Comparison of ENCODE assay signal across 1 cellular context in the genomic region with DNA sequence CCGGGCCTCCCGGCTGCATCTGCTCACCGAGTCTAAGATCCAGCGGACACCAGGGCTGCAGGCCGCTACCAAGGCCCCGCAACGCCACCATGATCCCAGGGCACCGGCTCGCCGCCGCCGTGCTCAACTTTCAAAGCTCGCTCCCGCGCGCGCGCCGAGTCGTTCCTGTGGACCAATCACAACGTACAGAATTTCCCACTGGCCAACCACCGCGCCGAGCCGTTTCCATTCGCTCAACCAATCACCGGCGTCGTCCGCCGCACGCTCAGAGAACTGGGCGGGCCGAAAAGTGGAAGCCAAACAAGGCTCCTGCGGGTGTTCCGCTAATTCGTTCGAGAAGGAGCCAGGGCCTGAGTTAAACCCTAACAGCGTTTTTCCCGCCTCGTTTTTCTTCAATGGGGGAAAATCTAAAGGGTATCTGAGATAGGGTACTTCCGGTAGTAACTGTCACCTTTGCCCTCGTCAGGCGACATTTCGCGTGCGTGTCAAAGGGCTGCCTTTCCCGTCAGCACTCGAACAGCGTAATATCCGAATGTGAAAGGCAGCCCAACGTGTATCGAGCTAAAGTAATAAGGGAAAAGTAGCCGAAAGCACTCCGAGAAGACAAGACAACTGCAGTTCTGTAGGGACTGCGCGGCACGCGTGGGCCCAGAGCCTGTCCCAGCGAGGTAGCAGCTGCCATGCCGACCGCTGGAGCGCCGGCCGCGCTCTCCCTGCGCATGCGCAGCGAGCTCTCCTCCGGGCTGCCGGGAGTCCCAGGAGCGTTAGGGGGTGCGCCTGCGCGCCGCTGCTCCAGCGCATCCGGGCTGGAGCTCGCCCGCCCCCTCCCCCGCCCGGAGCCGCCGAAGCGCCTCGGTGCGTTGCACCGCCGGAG.
A peak's percentile ranks its signal among the peaks of the same experiment; 100 is the strongest.
TF ChIP-seq lines count a peak whose summit lies in the region.

A gene with protein sequence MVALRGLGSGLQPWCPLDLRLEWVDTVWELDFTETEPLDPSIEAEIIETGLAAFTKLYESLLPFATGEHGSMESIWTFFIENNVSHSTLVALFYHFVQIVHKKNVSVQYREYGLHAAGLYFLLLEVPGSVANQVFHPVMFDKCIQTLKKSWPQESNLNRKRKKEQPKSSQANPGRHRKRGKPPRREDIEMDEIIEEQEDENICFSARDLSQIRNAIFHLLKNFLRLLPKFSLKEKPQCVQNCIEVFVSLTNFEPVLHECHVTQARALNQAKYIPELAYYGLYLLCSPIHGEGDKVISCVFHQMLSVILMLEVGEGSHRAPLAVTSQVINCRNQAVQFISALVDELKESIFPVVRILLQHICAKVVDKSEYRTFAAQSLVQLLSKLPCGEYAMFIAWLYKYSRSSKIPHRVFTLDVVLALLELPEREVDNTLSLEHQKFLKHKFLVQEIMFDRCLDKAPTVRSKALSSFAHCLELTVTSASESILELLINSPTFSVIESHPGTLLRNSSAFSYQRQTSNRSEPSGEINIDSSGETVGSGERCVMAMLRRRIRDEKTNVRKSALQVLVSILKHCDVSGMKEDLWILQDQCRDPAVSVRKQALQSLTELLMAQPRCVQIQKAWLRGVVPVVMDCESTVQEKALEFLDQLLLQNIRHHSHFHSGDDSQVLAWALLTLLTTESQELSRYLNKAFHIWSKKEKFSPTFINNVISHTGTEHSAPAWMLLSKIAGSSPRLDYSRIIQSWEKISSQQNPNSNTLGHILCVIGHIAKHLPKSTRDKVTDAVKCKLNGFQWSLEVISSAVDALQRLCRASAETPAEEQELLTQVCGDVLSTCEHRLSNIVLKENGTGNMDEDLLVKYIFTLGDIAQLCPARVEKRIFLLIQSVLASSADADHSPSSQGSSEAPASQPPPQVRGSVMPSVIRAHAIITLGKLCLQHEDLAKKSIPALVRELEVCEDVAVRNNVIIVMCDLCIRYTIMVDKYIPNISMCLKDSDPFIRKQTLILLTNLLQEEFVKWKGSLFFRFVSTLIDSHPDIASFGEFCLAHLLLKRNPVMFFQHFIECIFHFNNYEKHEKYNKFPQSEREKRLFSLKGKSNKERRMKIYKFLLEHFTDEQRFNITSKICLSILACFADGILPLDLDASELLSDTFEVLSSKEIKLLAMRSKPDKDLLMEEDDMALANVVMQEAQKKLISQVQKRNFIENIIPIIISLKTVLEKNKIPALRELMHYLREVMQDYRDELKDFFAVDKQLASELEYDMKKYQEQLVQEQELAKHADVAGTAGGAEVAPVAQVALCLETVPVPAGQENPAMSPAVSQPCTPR (N-terminal part only) (minus strand): TSS at position 132 of the 874 bp plus-strand sequence. CDS start 41 bp downstream, at position 91.
A gene (plus strand): TSS at position 836 of the 874 bp plus-strand sequence. CDS start 452 bp downstream, outside the sequence.

TF ChIP-seq in HepG2, 621 proteins besides CTCF, POLR2A, EP300 and RAD21 (continued from another document and continues in another):
- TF ChIP-seq, protein P1, sequence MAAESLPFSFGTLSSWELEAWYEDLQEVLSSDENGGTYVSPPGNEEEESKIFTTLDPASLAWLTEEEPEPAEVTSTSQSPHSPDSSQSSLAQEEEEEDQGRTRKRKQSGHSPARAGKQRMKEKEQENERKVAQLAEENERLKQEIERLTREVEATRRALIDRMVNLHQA (CRISPR knock-in tag; IDR thresholded peaks at IDR 0.05): no peak
- TF ChIP-seq, protein P2, sequence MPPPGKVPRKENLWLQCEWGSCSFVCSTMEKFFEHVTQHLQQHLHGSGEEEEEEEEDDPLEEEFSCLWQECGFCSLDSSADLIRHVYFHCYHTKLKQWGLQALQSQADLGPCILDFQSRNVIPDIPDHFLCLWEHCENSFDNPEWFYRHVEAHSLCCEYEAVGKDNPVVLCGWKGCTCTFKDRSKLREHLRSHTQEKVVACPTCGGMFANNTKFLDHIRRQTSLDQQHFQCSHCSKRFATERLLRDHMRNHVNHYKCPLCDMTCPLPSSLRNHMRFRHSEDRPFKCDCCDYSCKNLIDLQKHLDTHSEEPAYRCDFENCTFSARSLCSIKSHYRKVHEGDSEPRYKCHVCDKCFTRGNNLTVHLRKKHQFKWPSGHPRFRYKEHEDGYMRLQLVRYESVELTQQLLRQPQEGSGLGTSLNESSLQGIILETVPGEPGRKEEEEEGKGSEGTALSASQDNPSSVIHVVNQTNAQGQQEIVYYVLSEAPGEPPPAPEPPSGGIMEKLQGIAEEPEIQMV (CRISPR knock-in tag; IDR thresholded peaks at IDR 0.05; ENCODE audit: low read depth): 0 out of 2 replicates have a peak, but pooled peaks have one; percentile 9
- TF ChIP-seq PHF5A (CRISPR knock-in tag; IDR thresholded peaks at IDR 0.05; ENCODE audit: low read depth, unreplicated experiment): no peak
- no peak for TF ChIP-seq ZNF484 (CRISPR knock-in tag; IDR thresholded peaks at IDR 0.05; ENCODE audit: borderline replicate concordance, low read depth)
- TF ChIP-seq, protein P3, sequence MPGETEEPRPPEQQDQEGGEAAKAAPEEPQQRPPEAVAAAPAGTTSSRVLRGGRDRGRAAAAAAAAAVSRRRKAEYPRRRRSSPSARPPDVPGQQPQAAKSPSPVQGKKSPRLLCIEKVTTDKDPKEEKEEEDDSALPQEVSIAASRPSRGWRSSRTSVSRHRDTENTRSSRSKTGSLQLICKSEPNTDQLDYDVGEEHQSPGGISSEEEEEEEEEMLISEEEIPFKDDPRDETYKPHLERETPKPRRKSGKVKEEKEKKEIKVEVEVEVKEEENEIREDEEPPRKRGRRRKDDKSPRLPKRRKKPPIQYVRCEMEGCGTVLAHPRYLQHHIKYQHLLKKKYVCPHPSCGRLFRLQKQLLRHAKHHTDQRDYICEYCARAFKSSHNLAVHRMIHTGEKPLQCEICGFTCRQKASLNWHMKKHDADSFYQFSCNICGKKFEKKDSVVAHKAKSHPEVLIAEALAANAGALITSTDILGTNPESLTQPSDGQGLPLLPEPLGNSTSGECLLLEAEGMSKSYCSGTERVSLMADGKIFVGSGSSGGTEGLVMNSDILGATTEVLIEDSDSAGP (CRISPR knock-in tag; IDR thresholded peaks at IDR 0.05; ENCODE audit: borderline replicate concordance): peak; percentile 71
- TF ChIP-seq, protein P4, sequence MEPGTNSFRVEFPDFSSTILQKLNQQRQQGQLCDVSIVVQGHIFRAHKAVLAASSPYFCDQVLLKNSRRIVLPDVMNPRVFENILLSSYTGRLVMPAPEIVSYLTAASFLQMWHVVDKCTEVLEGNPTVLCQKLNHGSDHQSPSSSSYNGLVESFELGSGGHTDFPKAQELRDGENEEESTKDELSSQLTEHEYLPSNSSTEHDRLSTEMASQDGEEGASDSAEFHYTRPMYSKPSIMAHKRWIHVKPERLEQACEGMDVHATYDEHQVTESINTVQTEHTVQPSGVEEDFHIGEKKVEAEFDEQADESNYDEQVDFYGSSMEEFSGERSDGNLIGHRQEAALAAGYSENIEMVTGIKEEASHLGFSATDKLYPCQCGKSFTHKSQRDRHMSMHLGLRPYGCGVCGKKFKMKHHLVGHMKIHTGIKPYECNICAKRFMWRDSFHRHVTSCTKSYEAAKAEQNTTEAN (CRISPR knock-in tag; conservative IDR thresholded peaks at IDR 0.05): 0 out of 2 replicates have a peak, but pooled peaks have one; percentile 43
- TF ChIP-seq, protein P5, sequence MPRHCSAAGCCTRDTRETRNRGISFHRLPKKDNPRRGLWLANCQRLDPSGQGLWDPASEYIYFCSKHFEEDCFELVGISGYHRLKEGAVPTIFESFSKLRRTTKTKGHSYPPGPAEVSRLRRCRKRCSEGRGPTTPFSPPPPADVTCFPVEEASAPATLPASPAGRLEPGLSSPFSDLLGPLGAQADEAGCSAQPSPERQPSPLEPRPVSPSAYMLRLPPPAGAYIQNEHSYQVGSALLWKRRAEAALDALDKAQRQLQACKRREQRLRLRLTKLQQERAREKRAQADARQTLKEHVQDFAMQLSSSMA (CRISPR knock-in tag; IDR thresholded peaks at IDR 0.05): 0 out of 2 replicates have a peak, but pooled peaks have one; percentile 47
- no peak for TF ChIP-seq CHD4 (IDR thresholded peaks at IDR 0.05; ENCODE audit: borderline replicate concordance, low read length)
- TF ChIP-seq ZBTB42 (CRISPR knock-in tag; IDR thresholded peaks at IDR 0.05): no peak
- TF ChIP-seq, protein P6, sequence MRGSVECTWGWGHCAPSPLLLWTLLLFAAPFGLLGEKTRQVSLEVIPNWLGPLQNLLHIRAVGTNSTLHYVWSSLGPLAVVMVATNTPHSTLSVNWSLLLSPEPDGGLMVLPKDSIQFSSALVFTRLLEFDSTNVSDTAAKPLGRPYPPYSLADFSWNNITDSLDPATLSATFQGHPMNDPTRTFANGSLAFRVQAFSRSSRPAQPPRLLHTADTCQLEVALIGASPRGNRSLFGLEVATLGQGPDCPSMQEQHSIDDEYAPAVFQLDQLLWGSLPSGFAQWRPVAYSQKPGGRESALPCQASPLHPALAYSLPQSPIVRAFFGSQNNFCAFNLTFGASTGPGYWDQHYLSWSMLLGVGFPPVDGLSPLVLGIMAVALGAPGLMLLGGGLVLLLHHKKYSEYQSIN (CRISPR knock-in tag; IDR thresholded peaks at IDR 0.05; ENCODE audit: borderline replicate concordance): no peak
- TF ChIP-seq, protein P7, sequence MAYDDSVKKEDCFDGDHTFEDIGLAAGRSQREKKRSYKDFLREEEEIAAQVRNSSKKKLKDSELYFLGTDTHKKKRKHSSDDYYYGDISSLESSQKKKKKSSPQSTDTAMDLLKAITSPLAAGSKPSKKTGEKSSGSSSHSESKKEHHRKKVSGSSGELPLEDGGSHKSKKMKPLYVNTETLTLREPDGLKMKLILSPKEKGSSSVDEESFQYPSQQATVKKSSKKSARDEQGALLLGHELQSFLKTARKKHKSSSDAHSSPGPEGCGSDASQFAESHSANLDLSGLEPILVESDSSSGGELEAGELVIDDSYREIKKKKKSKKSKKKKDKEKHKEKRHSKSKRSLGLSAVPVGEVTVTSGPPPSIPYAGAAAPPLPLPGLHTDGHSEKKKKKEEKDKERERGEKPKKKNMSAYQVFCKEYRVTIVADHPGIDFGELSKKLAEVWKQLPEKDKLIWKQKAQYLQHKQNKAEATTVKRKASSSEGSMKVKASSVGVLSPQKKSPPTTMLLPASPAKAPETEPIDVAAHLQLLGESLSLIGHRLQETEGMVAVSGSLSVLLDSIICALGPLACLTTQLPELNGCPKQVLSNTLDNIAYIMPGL (CRISPR knock-in tag; IDR thresholded peaks at IDR 0.05; ENCODE audit: borderline replicate concordance in 1 of 2, low read depth in 1 of 2): peak; percentile 67 to 69; a peak in 2 of 4 replicates
- peak; percentile 21; the same call in 1 of the 2 replicates for TF ChIP-seq SP5 (CRISPR knock-in tag; IDR thresholded peaks at IDR 0.05; ENCODE audit: borderline replicate concordance, low read depth)
- TF ChIP-seq ZNF160 (CRISPR knock-in tag; IDR thresholded peaks at IDR 0.05): peak; percentile 51; the same call in 1 of the 2 replicates
- 0 out of 2 replicates have a peak, but pooled peaks have one; percentile 17 for TF ChIP-seq ONECUT2 (CRISPR knock-in tag; IDR thresholded peaks at IDR 0.05)
- TF ChIP-seq ZNF546 (CRISPR knock-in tag; conservative IDR thresholded peaks at IDR 0.05): no peak
- peak; percentile 97 for TF ChIP-seq DMAP1 (CRISPR knock-in tag; IDR thresholded peaks at IDR 0.05)
- peak; percentile 74 for TF ChIP-seq PTBP1 (IDR thresholded peaks at IDR 0.05; ENCODE audit: low read depth, low read length, poor library complexity, severe bottlenecking)
- TF ChIP-seq PHF20 (CRISPR knock-in tag; IDR thresholded peaks at IDR 0.05): peak; percentile 75
- TF ChIP-seq, protein P8, sequence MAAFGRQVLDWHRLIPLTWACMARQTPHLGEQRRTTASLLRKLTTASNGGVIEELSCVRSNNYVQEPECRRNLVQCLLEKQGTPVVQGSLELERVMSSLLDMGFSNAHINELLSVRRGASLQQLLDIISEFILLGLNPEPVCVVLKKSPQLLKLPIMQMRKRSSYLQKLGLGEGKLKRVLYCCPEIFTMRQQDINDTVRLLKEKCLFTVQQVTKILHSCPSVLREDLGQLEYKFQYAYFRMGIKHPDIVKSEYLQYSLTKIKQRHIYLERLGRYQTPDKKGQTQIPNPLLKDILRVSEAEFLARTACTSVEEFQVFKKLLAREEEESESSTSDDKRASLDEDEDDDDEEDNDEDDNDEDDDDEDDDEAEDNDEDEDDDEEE (CRISPR knock-in tag; IDR thresholded peaks at IDR 0.05): peak; percentile 69; the same call in 1 of the 2 replicates
- TF ChIP-seq, protein P9, sequence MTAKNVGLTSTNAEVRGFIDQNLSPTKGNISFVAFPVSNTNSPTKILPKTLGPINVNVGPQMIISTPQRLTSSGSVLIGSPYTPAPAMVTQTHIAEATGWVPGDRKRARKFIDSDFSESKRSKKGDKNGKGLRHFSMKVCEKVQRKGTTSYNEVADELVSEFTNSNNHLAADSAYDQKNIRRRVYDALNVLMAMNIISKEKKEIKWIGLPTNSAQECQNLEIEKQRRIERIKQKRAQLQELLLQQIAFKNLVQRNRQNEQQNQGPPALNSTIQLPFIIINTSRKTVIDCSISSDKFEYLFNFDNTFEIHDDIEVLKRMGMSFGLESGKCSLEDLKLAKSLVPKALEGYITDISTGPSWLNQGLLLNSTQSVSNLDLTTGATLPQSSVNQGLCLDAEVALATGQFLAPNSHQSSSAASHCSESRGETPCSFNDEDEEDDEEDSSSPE (CRISPR knock-in tag; IDR thresholded peaks at IDR 0.05): peak; percentile 98
- TF ChIP-seq ZNF557 (CRISPR knock-in tag; IDR thresholded peaks at IDR 0.05): 0 out of 2 replicates have a peak, but pooled peaks have one; percentile 71
- no peak for TF ChIP-seq ZNF773 (CRISPR knock-in tag; IDR thresholded peaks at IDR 0.05; ENCODE audit: borderline replicate concordance)
- peak; percentile 68 for TF ChIP-seq ZNF564 (CRISPR knock-in tag; IDR thresholded peaks at IDR 0.05)
- TF ChIP-seq, protein P10, sequence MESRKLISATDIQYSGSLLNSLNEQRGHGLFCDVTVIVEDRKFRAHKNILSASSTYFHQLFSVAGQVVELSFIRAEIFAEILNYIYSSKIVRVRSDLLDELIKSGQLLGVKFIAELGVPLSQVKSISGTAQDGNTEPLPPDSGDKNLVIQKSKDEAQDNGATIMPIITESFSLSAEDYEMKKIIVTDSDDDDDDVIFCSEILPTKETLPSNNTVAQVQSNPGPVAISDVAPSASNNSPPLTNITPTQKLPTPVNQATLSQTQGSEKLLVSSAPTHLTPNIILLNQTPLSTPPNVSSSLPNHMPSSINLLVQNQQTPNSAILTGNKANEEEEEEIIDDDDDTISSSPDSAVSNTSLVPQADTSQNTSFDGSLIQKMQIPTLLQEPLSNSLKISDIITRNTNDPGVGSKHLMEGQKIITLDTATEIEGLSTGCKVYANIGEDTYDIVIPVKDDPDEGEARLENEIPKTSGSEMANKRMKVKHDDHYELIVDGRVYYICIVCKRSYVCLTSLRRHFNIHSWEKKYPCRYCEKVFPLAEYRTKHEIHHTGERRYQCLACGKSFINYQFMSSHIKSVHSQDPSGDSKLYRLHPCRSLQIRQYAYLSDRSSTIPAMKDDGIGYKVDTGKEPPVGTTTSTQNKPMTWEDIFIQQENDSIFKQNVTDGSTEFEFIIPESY (CRISPR knock-in tag; IDR thresholded peaks at IDR 0.05): peak; percentile 34; the same call in 1 of the 2 replicates
- TF ChIP-seq ZNF883 (CRISPR knock-in tag; IDR thresholded peaks at IDR 0.05; ENCODE audit: not compliant biosample characterization): no peak
